In genomic region chr3:39208463-39209055, GRCh38 we compare ENCODE assay signal across 8 cellular contexts. TPM values are rescaled to one million over a fixed set of nuclear protein-coding genes. Genes with fewer than 3 reads are reported as not detected.
DNase-seq lines count a peak whose midpoint lies in the region; ATAC-seq, FAIRE-seq and TF ChIP-seq lines count a peak whose summit lies in the region.

No MANE protein-coding gene starts in this region.

- no CpG with 5 or more reads among the region's 7 CpGs for WGBS in mesendoderm (ENCODE audit: extremely low coverage, insufficient coverage, low lambda C conversion rate)

- FAIRE-seq in endothelial cell of umbilical vein (lab: Jason Lieb, UNC), result peak; percentile 88

- H3K4me3 ChIP-seq in endothelial cell of umbilical vein (replicated peaks in 1 of 3; ENCODE audit: insufficient read depth in 1 of 3, low read depth in 1 of 3, low read length in 3 of 3), result no peak overlapping the region
- H3K4me3 ChIP-seq in mesendoderm (ENCODE audit: low read length), result no peak overlapping the region
- no peak overlapping the region for H3K4me3 ChIP-seq in uterus

- ATAC-seq in HG03432 (IDR thresholded peaks at IDR 0.05; ENCODE audit: unreplicated experiment) (peak; percentile 64), GM21423 (IDR thresholded peaks at IDR 0.05; ENCODE audit: unreplicated experiment) (no peak)

- H2AFZ ChIP-seq in endothelial cell of umbilical vein (ENCODE audit: low read depth, low read length), result peak overlapping the region; percentile 74

- no peaks in the 10 kb centered on the region for H3K9me3 ChIP-seq in endothelial cell of umbilical vein (replicated peaks; ENCODE audit: control insufficient read depth, insufficient read depth, low read length)
- no peaks in the 10 kb centered on the region for H3K9me3 ChIP-seq in uterus

- CTCF ChIA-PET in endothelial cell of umbilical vein (lab: Charles Lee), result interaction anchor here (0.9 to 2.0 kb wide), 8 partner anchors 9 to 83 kb away, joined by 3 to 14 read pairs (median 5); partner anchors contain the start of gene CX3CR1

- no peaks in the 10 kb centered on the region for H3K79me1 ChIP-seq in mesendoderm (ENCODE audit: low read length)

- H3K9ac ChIP-seq in endothelial cell of umbilical vein (replicated peaks; ENCODE audit: extremely low read depth, insufficient read depth, low read length) (no peak overlapping the region), mesendoderm (ENCODE audit: low read length) (no peak overlapping the region)

- TF ChIP-seq CTCF in endothelial cell of umbilical vein (IDR thresholded peaks at IDR 0.05; ENCODE audit: extremely low read depth in 1 of 2, insufficient read depth in 1 of 2, low read depth in 1 of 2, low read length in 2 of 2) (peak; percentile 62 to 73), uterus (IDR thresholded peaks at IDR 0.05) (peak; percentile 40 to 64 (median 53))

- H4K20me1 ChIP-seq in endothelial cell of umbilical vein (replicated peaks; ENCODE audit: control insufficient read depth, extremely low read depth, insufficient read depth, low read length), result no peaks in the 10 kb centered on the region

- H3K9me1 ChIP-seq in endothelial cell of umbilical vein (replicated peaks; ENCODE audit: control insufficient read depth, extremely low read depth, insufficient read depth, low read length), result no peaks in the 10 kb centered on the region

- no peaks in the 10 kb centered on the region for H3K79me2 ChIP-seq in endothelial cell of umbilical vein (ENCODE audit: control insufficient read depth, insufficient read depth, low read length)
- H3K79me2 ChIP-seq in mesendoderm (ENCODE audit: control insufficient read depth, insufficient read depth, low read length), result no peaks in the 10 kb centered on the region

- H3K36me3 ChIP-seq in endothelial cell of umbilical vein (ENCODE audit: control insufficient read depth in 2 of 2, extremely low read depth in 1 of 2, insufficient read depth in 2 of 2, low read length in 2 of 2), result no peaks in the 10 kb centered on the region
- H3K36me3 ChIP-seq in mesendoderm (ENCODE audit: control insufficient read depth, insufficient read depth, low read length), result no peaks in the 10 kb centered on the region
- H3K36me3 ChIP-seq in uterus, result no peaks in the 10 kb centered on the region

- no peak overlapping the region for H2AK5ac ChIP-seq in mesendoderm (ENCODE audit: low read length)

- no peak overlapping the region for H3K18ac ChIP-seq in mesendoderm (ENCODE audit: low read length)

- H3K27ac ChIP-seq in endothelial cell of umbilical vein (ENCODE audit: insufficient read depth, low read depth, low read length), result no peak overlapping the region
- no peak overlapping the region for H3K27ac ChIP-seq in mesendoderm (ENCODE audit: low read depth, low read length)
- no peak overlapping the region for H3K27ac ChIP-seq in uterus

- peak overlapping the region; percentile 26 for H3K4me2 ChIP-seq in endothelial cell of umbilical vein (ENCODE audit: insufficient read depth, low read length)
- no peak overlapping the region for H3K4me2 ChIP-seq in mesendoderm (ENCODE audit: low read length)

- DNase-seq in NCI-H1417 (lab: John Stamatoyannopoulos, UW), result peak in 2 of 3 experiments; percentile 1 to 18
- no peak for DNase-seq in NCI-H1417 treated with DMSO at 0.1 percent for 48 hours (lab: John Stamatoyannopoulos, UW)
- DNase-seq in SKM-1 treated with dmso at 0.1 percent for 144 hours (lab: John Stamatoyannopoulos, UW; ENCODE audit: unreplicated experiment), result peak; percentile 71
- peak; percentile 73 for DNase-seq in endothelial cell of umbilical vein (ENCODE audit: low read depth, low spot score)
- peak; percentile 86 for DNase-seq in mesendoderm
- DNase-seq in uterus, result peak in 1 of 2 donors; percentile 40

- H3K4me1 ChIP-seq in endothelial cell of umbilical vein (ENCODE audit: control insufficient read depth, extremely low read depth, insufficient read depth, low read length) (no peaks in the 10 kb centered on the region), mesendoderm (ENCODE audit: control insufficient read depth, low read depth, low read length) (peaks cover 9% of the 10 kb centered on the region), uterus (no peaks in the 10 kb centered on the region)

- no peak overlapping the region for H2BK5ac ChIP-seq in mesendoderm (ENCODE audit: low read length)

- H3K4ac ChIP-seq in mesendoderm (ENCODE audit: low read depth, low read length), result no peak overlapping the region

- H4K5ac ChIP-seq in mesendoderm (ENCODE audit: low read length), result no peak overlapping the region

- no peak overlapping the region for H2BK120ac ChIP-seq in mesendoderm (ENCODE audit: low read depth, low read length)

- POLR2A ChIA-PET in endothelial cell of umbilical vein (lab: Charles Lee), result no interaction called here

- H4K8ac ChIP-seq in mesendoderm (ENCODE audit: low read depth, low read length), result no peak overlapping the region

- no peak overlapping the region for H3K23ac ChIP-seq in mesendoderm (ENCODE audit: low read length)

- intact Hi-C loops in endothelial cell of umbilical vein (cut with micrococcal nuclease), result loop anchor here (1.0 to 2.0 kb wide), 2 partner anchors 80 to 170 kb away; no protein-coding TSS in a partner anchor
- intact Hi-C loops in uterus (cut with DNase I; ENCODE audit: low total_unique reads), result no loop called here

- H3K27me3 ChIP-seq in endothelial cell of umbilical vein (ENCODE audit: control insufficient read depth in 2 of 2, insufficient read depth in 2 of 2, low read length in 2 of 2), result peaks cover 6 to 19% of the 10 kb centered on the region in 2 experiments
- no peaks in the 10 kb centered on the region for H3K27me3 ChIP-seq in mesendoderm (ENCODE audit: insufficient read depth, low read length, poor library complexity)
- H3K27me3 ChIP-seq in uterus, result no peaks in the 10 kb centered on the region

- H2BK15ac ChIP-seq in mesendoderm (replicated peaks; ENCODE audit: low read depth), result no peak overlapping the region

- no TSS peak for BruUV-seq in endothelial cell of umbilical vein (replicated peaks; lab: Mats Ljungman, UMichigan)

- dilution Hi-C loops in endothelial cell of umbilical vein (cut with MboI; ENCODE audit: extremely low pct_ligation_motif_present, low sequenced_read_pairs), result no loop called here

- H3K56ac ChIP-seq in mesendoderm (ENCODE audit: low read length), result no peak overlapping the region

- no peak for TF ChIP-seq POLR2A in endothelial cell of umbilical vein (IDR thresholded peaks at IDR 0.05; ENCODE audit: low read depth, low read length)
- no peak for TF ChIP-seq POLR2A in uterus (IDR thresholded peaks at IDR 0.05)

TF ChIP-seq in endothelial cell of umbilical vein, 7 proteins besides CTCF, POLR2A, EP300 and RAD21:
- TF ChIP-seq GATA2 (IDR thresholded peaks at IDR 0.05; ENCODE audit: insufficient read depth, insufficient read length, low read depth, low read length) (no peak), EZH2 (IDR thresholded peaks at IDR 0.05; ENCODE audit: borderline replicate concordance, low read depth, low read length, severe bottlenecking) (no peak), POLR2AphosphoS5 (IDR thresholded peaks at IDR 0.05; ENCODE audit: insufficient read depth, low read depth, low read length) (no peak), MAX (IDR thresholded peaks at IDR 0.05; ENCODE audit: insufficient read depth, insufficient read length) (no peak), MYC (IDR thresholded peaks at IDR 0.05; ENCODE audit: low read depth, low read length) (no peak), FOS (IDR thresholded peaks at IDR 0.05; ENCODE audit: borderline replicate concordance, insufficient read depth, low read length) (no peak), JUN (IDR thresholded peaks at IDR 0.05; ENCODE audit: borderline replicate concordance, insufficient read depth, insufficient read length, low read depth) (no peak)

RNA-seq across cellular contexts. Expression of gene XIRP1, which starts 16.2 kb away (rescaled TPM):
- total RNA-seq in endothelial cell of umbilical vein (not detected in 2 replicates), uterus (under 1 TPM in 2 of 4 donors, not detected in 2; 0.06 to 0.07 TPM)
- not detected in 2 replicates for polyA plus RNA-seq in endothelial cell of umbilical vein
- polyA plus RNA-seq in endothelial cell of umbilical vein (2011; cell fraction: cytosol; rRNA removed), result not detected in 2 replicates
- polyA plus RNA-seq in endothelial cell of umbilical vein (2011; cell fraction: nucleus; rRNA removed), result not detected in 2 replicates
- polyA plus RNA-seq in endothelial cell of umbilical vein (2012), result not detected in 2 replicates
- polyA minus RNA-seq in endothelial cell of umbilical vein, result not detected in 2 replicates
- polyA minus RNA-seq in endothelial cell of umbilical vein (2011; cell fraction: cytosol; rRNA and poly(A)+ RNA removed), result not detected
- polyA minus RNA-seq in endothelial cell of umbilical vein (2011; cell fraction: nucleus; rRNA and poly(A)+ RNA removed), result not detected in 2 replicates
- polyA plus RNA-seq in mesendoderm (2013, experiment 1 of 2), result 0.01 TPM
- polyA plus RNA-seq in mesendoderm (2013, experiment 2 of 2), result 0.03 TPM

RNA-seq across cellular contexts. Expression of gene CSRNP1, which starts 55.2 kb away (rescaled TPM):
- 13.2 and 14.9 TPM in 2 replicates for total RNA-seq in endothelial cell of umbilical vein
- polyA plus RNA-seq in endothelial cell of umbilical vein, result 26.5 and 33.7 TPM in 2 replicates
- 27.3 and 34.2 TPM in 2 replicates for polyA plus RNA-seq in endothelial cell of umbilical vein (2011; cell fraction: cytosol; rRNA removed)
- 74.3 and 77.1 TPM in 2 replicates for polyA plus RNA-seq in endothelial cell of umbilical vein (2011; cell fraction: nucleus; rRNA removed)
- polyA plus RNA-seq in endothelial cell of umbilical vein (2012), result 18.2 and 22.1 TPM in 2 replicates
- polyA minus RNA-seq in endothelial cell of umbilical vein, result 30.1 and 41.8 TPM in 2 replicates
- 11.6 TPM for polyA minus RNA-seq in endothelial cell of umbilical vein (2011; cell fraction: cytosol; rRNA and poly(A)+ RNA removed)
- polyA minus RNA-seq in endothelial cell of umbilical vein (2011; cell fraction: nucleus; rRNA and poly(A)+ RNA removed), result 46.5 and 58.1 TPM in 2 replicates
- polyA plus RNA-seq in mesendoderm (2013, experiment 1 of 2), result 13.7 TPM
- 13.9 TPM for polyA plus RNA-seq in mesendoderm (2013, experiment 2 of 2)
- 10 to 100 TPM; 23.6 to 79.7 (median 55.0) TPM for total RNA-seq in uterus
